1 cellular context compared by ENCODE assay signal in the genomic region with DNA sequence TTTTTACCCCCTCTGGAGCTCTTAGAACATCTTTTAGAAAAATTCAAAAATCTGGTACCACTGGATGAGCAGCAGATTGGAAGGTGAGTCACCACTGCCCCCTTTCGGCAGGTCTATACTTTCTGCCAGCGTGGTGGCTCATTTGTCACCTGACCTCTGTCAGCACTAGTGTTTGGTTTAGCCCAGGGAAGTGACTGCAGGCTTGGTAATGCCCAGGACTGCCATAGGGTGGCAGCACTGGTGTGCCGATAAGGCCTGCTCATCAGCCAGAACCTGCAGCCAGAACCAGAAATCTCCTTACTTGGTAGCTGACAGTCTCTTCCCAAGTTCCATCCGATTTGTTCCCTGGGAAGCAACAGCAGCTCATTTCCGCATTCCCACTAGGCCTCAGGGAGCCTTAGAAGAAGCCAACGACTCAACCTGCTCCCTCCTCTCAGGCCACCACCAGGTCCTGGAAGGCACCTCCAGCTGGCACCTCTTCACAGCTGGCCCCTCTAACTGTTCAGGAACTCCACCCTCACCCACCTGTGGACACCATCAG.
TF ChIP-seq lines count a peak whose summit lies in the region.

No MANE protein-coding gene starts in this region.

TF ChIP-seq in H1, 55 proteins besides CTCF, POLR2A, EP300 and RAD21:
- 0 out of 2 replicates have a peak, but pooled peaks have one; percentile 14 for TF ChIP-seq SP1 (IDR thresholded peaks at IDR 0.05; ENCODE audit: low read depth, low read length)
- TF ChIP-seq SIRT6 (IDR thresholded peaks at IDR 0.05; ENCODE audit: low read length): no peak
- TF ChIP-seq, protein P1, sequence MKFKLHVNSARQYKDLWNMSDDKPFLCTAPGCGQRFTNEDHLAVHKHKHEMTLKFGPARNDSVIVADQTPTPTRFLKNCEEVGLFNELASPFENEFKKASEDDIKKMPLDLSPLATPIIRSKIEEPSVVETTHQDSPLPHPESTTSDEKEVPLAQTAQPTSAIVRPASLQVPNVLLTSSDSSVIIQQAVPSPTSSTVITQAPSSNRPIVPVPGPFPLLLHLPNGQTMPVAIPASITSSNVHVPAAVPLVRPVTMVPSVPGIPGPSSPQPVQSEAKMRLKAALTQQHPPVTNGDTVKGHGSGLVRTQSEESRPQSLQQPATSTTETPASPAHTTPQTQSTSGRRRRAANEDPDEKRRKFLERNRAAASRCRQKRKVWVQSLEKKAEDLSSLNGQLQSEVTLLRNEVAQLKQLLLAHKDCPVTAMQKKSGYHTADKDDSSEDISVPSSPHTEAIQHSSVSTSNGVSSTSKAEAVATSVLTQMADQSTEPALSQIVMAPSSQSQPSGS (IDR thresholded peaks at IDR 0.05; ENCODE audit: low read length): 0 out of 2 replicates have a peak, but pooled peaks have one; percentile 72
- no peak for TF ChIP-seq BCL11A (IDR thresholded peaks at IDR 0.05; ENCODE audit: low read depth in 2 of 2, low read length in 2 of 2)
- TF ChIP-seq CBX5 (IDR thresholded peaks at IDR 0.05; ENCODE audit: low read depth, low read length): no peak
- TF ChIP-seq CEBPB (IDR thresholded peaks at IDR 0.05; ENCODE audit: low read depth, low read length): no peak
- TF ChIP-seq JUN (IDR thresholded peaks at IDR 0.05; ENCODE audit: low read depth, low read length): no peak
- TF ChIP-seq MAFK (IDR thresholded peaks at IDR 0.05; ENCODE audit: low read depth, low read length): no peak
- TF ChIP-seq TCF12 (IDR thresholded peaks at IDR 0.05; ENCODE audit: low read depth, low read length): no peak
- no peak for TF ChIP-seq CHD2 (IDR thresholded peaks at IDR 0.05; ENCODE audit: low read length)
- peak; percentile 87 for TF ChIP-seq SRF (IDR thresholded peaks at IDR 0.05; ENCODE audit: low read depth, low read length)
- no peak for TF ChIP-seq KDM5A (IDR thresholded peaks at IDR 0.05; ENCODE audit: low read length)
- TF ChIP-seq YY1 (IDR thresholded peaks at IDR 0.05; ENCODE audit: low read depth, low read length): no peak
- TF ChIP-seq, protein P2, sequence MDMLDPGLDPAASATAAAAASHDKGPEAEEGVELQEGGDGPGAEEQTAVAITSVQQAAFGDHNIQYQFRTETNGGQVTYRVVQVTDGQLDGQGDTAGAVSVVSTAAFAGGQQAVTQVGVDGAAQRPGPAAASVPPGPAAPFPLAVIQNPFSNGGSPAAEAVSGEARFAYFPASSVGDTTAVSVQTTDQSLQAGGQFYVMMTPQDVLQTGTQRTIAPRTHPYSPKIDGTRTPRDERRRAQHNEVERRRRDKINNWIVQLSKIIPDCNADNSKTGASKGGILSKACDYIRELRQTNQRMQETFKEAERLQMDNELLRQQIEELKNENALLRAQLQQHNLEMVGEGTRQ (IDR thresholded peaks at IDR 0.05; ENCODE audit: low read length): peak; percentile 77
- no peak for TF ChIP-seq RNF2 (IDR thresholded peaks at IDR 0.05; ENCODE audit: borderline replicate concordance, low read depth, low read length, missing control alignments, poor library complexity, severe bottlenecking)
- no peak for TF ChIP-seq SIX5 (IDR thresholded peaks at IDR 0.05; ENCODE audit: low read depth, low read length)
- no peak for TF ChIP-seq RXRA (IDR thresholded peaks at IDR 0.05; ENCODE audit: insufficient read depth, low read depth, low read length)
- TF ChIP-seq KDM4A (IDR thresholded peaks at IDR 0.05; ENCODE audit: low read depth, low read length, severe bottlenecking): no peak
- TF ChIP-seq EZH2 (IDR thresholded peaks at IDR 0.05; ENCODE audit: low read depth, low read length, severe bottlenecking): no peak
- no peak for TF ChIP-seq GABPA (IDR thresholded peaks at IDR 0.05; ENCODE audit: borderline replicate concordance, insufficient read depth, low read length)
- TF ChIP-seq TBP (IDR thresholded peaks at IDR 0.05; ENCODE audit: low read depth, low read length): peak; percentile 74; the same call in 1 of the 2 replicates
- TF ChIP-seq, protein P3, sequence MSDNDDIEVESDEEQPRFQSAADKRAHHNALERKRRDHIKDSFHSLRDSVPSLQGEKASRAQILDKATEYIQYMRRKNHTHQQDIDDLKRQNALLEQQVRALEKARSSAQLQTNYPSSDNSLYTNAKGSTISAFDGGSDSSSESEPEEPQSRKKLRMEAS (IDR thresholded peaks at IDR 0.05): peak; percentile 56
- TF ChIP-seq SUZ12 (IDR thresholded peaks at IDR 0.05; ENCODE audit: low read length): no peak
- no peak for TF ChIP-seq TAF7 (optimal IDR thresholded peaks at IDR 0.05; ENCODE audit: borderline replicate concordance, low read depth, low read length)
- TF ChIP-seq, protein P4, sequence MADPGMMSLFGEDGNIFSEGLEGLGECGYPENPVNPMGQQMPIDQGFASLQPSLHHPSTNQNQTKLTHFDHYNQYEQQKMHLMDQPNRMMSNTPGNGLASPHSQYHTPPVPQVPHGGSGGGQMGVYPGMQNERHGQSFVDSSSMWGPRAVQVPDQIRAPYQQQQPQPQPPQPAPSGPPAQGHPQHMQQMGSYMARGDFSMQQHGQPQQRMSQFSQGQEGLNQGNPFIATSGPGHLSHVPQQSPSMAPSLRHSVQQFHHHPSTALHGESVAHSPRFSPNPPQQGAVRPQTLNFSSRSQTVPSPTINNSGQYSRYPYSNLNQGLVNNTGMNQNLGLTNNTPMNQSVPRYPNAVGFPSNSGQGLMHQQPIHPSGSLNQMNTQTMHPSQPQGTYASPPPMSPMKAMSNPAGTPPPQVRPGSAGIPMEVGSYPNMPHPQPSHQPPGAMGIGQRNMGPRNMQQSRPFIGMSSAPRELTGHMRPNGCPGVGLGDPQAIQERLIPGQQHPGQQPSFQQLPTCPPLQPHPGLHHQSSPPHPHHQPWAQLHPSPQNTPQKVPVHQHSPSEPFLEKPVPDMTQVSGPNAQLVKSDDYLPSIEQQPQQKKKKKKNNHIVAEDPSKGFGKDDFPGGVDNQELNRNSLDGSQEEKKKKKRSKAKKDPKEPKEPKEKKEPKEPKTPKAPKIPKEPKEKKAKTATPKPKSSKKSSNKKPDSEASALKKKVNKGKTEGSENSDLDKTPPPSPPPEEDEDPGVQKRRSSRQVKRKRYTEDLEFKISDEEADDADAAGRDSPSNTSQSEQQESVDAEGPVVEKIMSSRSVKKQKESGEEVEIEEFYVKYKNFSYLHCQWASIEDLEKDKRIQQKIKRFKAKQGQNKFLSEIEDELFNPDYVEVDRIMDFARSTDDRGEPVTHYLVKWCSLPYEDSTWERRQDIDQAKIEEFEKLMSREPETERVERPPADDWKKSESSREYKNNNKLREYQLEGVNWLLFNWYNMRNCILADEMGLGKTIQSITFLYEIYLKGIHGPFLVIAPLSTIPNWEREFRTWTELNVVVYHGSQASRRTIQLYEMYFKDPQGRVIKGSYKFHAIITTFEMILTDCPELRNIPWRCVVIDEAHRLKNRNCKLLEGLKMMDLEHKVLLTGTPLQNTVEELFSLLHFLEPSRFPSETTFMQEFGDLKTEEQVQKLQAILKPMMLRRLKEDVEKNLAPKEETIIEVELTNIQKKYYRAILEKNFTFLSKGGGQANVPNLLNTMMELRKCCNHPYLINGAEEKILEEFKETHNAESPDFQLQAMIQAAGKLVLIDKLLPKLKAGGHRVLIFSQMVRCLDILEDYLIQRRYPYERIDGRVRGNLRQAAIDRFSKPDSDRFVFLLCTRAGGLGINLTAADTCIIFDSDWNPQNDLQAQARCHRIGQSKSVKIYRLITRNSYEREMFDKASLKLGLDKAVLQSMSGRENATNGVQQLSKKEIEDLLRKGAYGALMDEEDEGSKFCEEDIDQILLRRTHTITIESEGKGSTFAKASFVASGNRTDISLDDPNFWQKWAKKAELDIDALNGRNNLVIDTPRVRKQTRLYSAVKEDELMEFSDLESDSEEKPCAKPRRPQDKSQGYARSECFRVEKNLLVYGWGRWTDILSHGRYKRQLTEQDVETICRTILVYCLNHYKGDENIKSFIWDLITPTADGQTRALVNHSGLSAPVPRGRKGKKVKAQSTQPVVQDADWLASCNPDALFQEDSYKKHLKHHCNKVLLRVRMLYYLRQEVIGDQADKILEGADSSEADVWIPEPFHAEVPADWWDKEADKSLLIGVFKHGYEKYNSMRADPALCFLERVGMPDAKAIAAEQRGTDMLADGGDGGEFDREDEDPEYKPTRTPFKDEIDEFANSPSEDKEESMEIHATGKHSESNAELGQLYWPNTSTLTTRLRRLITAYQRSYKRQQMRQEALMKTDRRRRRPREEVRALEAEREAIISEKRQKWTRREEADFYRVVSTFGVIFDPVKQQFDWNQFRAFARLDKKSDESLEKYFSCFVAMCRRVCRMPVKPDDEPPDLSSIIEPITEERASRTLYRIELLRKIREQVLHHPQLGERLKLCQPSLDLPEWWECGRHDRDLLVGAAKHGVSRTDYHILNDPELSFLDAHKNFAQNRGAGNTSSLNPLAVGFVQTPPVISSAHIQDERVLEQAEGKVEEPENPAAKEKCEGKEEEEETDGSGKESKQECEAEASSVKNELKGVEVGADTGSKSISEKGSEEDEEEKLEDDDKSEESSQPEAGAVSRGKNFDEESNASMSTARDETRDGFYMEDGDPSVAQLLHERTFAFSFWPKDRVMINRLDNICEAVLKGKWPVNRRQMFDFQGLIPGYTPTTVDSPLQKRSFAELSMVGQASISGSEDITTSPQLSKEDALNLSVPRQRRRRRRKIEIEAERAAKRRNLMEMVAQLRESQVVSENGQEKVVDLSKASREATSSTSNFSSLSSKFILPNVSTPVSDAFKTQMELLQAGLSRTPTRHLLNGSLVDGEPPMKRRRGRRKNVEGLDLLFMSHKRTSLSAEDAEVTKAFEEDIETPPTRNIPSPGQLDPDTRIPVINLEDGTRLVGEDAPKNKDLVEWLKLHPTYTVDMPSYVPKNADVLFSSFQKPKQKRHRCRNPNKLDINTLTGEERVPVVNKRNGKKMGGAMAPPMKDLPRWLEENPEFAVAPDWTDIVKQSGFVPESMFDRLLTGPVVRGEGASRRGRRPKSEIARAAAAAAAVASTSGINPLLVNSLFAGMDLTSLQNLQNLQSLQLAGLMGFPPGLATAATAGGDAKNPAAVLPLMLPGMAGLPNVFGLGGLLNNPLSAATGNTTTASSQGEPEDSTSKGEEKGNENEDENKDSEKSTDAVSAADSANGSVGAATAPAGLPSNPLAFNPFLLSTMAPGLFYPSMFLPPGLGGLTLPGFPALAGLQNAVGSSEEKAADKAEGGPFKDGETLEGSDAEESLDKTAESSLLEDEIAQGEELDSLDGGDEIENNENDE (IDR thresholded peaks at IDR 0.05; ENCODE audit: insufficient replicate concordance, low read length): no peak
- 0 out of 2 replicates have a peak, but pooled peaks have one; percentile 29 for TF ChIP-seq POLR2AphosphoS5 (IDR thresholded peaks at IDR 0.05; ENCODE audit: low read depth, low read length)
- TF ChIP-seq CHD1 (IDR thresholded peaks at IDR 0.05; ENCODE audit: low read depth, low read length): no peak
- TF ChIP-seq NRF1 (IDR thresholded peaks at IDR 0.05; ENCODE audit: low read depth, low read length): no peak
- TF ChIP-seq PHF8 (conservative IDR thresholded peaks at IDR 0.05; ENCODE audit: low read depth, low read length): no peak
- no peak for TF ChIP-seq HDAC6 (IDR thresholded peaks at IDR 0.05; ENCODE audit: low read depth, low read length)
- TF ChIP-seq, protein P5, sequence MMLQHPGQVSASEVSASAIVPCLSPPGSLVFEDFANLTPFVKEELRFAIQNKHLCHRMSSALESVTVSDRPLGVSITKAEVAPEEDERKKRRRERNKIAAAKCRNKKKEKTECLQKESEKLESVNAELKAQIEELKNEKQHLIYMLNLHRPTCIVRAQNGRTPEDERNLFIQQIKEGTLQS (IDR thresholded peaks at IDR 0.05; ENCODE audit: insufficient read depth, low read depth, low read length): peak; percentile 72
- no peak for TF ChIP-seq SP4 (IDR thresholded peaks at IDR 0.05; ENCODE audit: low read length)
- TF ChIP-seq POU5F1 (IDR thresholded peaks at IDR 0.05; ENCODE audit: low read depth, low read length): no peak
- TF ChIP-seq ZNF274 (IDR thresholded peaks at IDR 0.05; ENCODE audit: borderline replicate concordance, extremely low read depth, low read length): no peak
- TF ChIP-seq TEAD4 (IDR thresholded peaks at IDR 0.05; ENCODE audit: low read depth, low read length): peak; percentile 56; the same call in 1 of the 2 replicates
- TF ChIP-seq TAF1 (IDR thresholded peaks at IDR 0.05; ENCODE audit: low read depth, low read length): peak; percentile 52; the same call in 1 of the 2 replicates
- peak; percentile 30 for TF ChIP-seq ASH2L (IDR thresholded peaks at IDR 0.05; ENCODE audit: low read length)
- TF ChIP-seq RFX5 (IDR thresholded peaks at IDR 0.05; ENCODE audit: borderline replicate concordance, low read depth, low read length): no peak
- peak; percentile 17 to 82; a peak in 2 of 4 replicates for TF ChIP-seq SIN3A (conservative IDR thresholded peaks at IDR 0.05 in 1 of 2, IDR thresholded peaks at IDR 0.05 in 1 of 2; ENCODE audit: low read depth in 1 of 2, low read length in 2 of 2)
- no peak for TF ChIP-seq SAP30 (IDR thresholded peaks at IDR 0.05; ENCODE audit: insufficient read depth, insufficient replicate concordance, low read length)
- TF ChIP-seq GTF2F1 (IDR thresholded peaks at IDR 0.05; ENCODE audit: borderline replicate concordance, low read depth, low read length): no peak
- TF ChIP-seq RBBP5 (IDR thresholded peaks at IDR 0.05; ENCODE audit: borderline replicate concordance, low read depth, low read length): no peak
- TF ChIP-seq FOSL1 (IDR thresholded peaks at IDR 0.05; ENCODE audit: insufficient read depth, low read depth, low read length): no peak
- no peak for TF ChIP-seq KDM1A (IDR thresholded peaks at IDR 0.05; ENCODE audit: borderline replicate concordance, low read length)
- TF ChIP-seq BACH1 (IDR thresholded peaks at IDR 0.05; ENCODE audit: low read length): peak; percentile 21; the same call in 1 of the 2 replicates
- TF ChIP-seq, protein P6, sequence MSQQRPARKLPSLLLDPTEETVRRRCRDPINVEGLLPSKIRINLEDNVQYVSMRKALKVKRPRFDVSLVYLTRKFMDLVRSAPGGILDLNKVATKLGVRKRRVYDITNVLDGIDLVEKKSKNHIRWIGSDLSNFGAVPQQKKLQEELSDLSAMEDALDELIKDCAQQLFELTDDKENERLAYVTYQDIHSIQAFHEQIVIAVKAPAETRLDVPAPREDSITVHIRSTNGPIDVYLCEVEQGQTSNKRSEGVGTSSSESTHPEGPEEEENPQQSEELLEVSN (IDR thresholded peaks at IDR 0.05): no peak
- no peak for TF ChIP-seq CBX8 (IDR thresholded peaks at IDR 0.05; ENCODE audit: borderline replicate concordance, low read depth, low read length)
- TF ChIP-seq HDAC2 (IDR thresholded peaks at IDR 0.05; ENCODE audit: borderline replicate concordance in 1 of 2, low read depth in 2 of 2, low read length in 2 of 2): no peak
- peak; percentile 74 for TF ChIP-seq JUND (IDR thresholded peaks at IDR 0.05; ENCODE audit: low read length)
- TF ChIP-seq CREB1 (IDR thresholded peaks at IDR 0.05): no peak; the same call in 1 of the 2 replicates
- TF ChIP-seq BRCA1 (IDR thresholded peaks at IDR 0.05; ENCODE audit: low read depth, low read length): no peak
- TF ChIP-seq CTBP2 (IDR thresholded peaks at IDR 0.05; ENCODE audit: borderline replicate concordance, insufficient read depth, insufficient read length, low read length): no peak
- TF ChIP-seq SP2 (IDR thresholded peaks at IDR 0.05; ENCODE audit: low read length): no peak
- 0 out of 2 replicates have a peak, but pooled peaks have one; percentile 2 for TF ChIP-seq EGR1 (IDR thresholded peaks at IDR 0.05; ENCODE audit: borderline replicate concordance, low read depth, low read length)
- TF ChIP-seq NANOG (IDR thresholded peaks at IDR 0.05; ENCODE audit: insufficient read depth, low read depth, low read length, poor library complexity, severe bottlenecking): no peak
